In the genomic region with DNA sequence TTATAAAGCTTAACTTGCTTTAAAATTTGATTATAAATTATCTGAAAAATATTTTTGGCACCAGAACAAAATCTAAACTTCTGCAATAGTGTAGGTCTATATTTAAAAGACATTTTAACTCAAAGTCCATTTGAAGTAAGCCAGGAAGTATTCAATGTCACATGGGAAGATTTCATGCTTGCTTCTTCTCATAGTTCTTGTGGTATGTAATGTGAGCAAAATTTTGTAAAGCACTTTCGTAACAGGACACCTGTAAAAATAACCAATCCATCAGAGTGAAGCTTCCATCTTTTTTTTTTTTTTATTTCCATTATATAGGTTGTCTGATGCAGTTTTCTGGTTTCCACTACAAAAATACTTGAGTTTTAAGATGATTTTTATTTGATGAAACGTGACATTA, we compare ENCODE assay signal across 34 cellular contexts.
"Had no signal": no experiment of that assay in that cellular context is flagged by ENCODE, and none has a peak within 500 bp of the region (broad histone marks: within the 10 kb centered on the region; RNA-seq: fewer than 3 reads in every experiment).

No MANE protein-coding gene starts in this region.

- H3K27ac ChIP-seq: SJSA1 had no signal

- H3K4me2 ChIP-seq: SK-N-SH had no signal

- H3K27ac Mint-ChIP-seq: activated CD4-positive, alpha-beta memory T cell treated with anti-CD3 and anti-CD28 coated beads for 36 hours; activated naive CD4-positive, alpha-beta T cell treated with anti-CD3 and anti-CD28 coated beads for 36 hours; activated naive CD4-positive, alpha-beta T cell treated with anti-CD3 and anti-CD28 coated beads, Interleukin-2, amount 50 U/mL, for 72 hours; activated T-helper 1 cell treated with anti-CD3 and anti-CD28 coated beads, Interleukin-12 subunit alpha, Interleukin-12 subunit beta, Interleukin-2, Interleukin-4 antibody, amounts not matched to agents 30 ng/mL and 10 ng/mL and 1 ng/mL, durations not matched to agents 14 hours and 24 hours and 36 hours; T-helper 1 cell treated with Interleukin-12 subunit alpha and Interleukin-12 subunit beta and Interleukin-4 antibody, amounts not matched to agents 30 μg/mL and 1 μg/mL, for 36 hours; T-helper 2 cell treated with Interferon-gamma antibody and Interleukin-4, amounts not matched to agents 5 μg/mL and 100 μg/mL, for 36 hours; WTC11 had no signal

- H3K27me3 ChIP-seq: MG63, SJSA1 had no signal

- H3K4me3 ChIP-seq: MG63, SJSA1 had no signal

- H3K4me1 ChIP-seq: SJSA1 had no signal

- H3K36me3 ChIP-seq: MG63, SJSA1 had no signal

- H3K9me3 ChIP-seq: MG63, SJSA1, SK-N-SH had no signal

- H3K9ac ChIP-seq: SK-N-SH had no signal

- H3K4me3 Mint-ChIP-seq: activated CD4-positive, alpha-beta memory T cell treated with anti-CD3 and anti-CD28 coated beads for 36 hours; activated naive CD4-positive, alpha-beta T cell treated with anti-CD3 and anti-CD28 coated beads for 36 hours; activated T-cell treated with anti-CD3 and anti-CD28 coated beads, Interleukin-2, amount 50 U/mL, for 4 hours; activated T-helper 1 cell treated with anti-CD3 and anti-CD28 coated beads, Interleukin-12 subunit alpha, Interleukin-12 subunit beta, Interleukin-2, Interleukin-4 antibody, amounts not matched to agents 30 ng/mL and 10 ng/mL and 1 ng/mL, durations not matched to agents 14 hours and 24 hours and 36 hours; T-helper 1 cell treated with Interleukin-12 subunit alpha and Interleukin-12 subunit beta and Interleukin-4 antibody, amounts not matched to agents 30 μg/mL and 1 μg/mL, for 36 hours; T-helper 2 cell treated with Interferon-gamma antibody and Interleukin-4, amounts not matched to agents 5 μg/mL and 100 μg/mL, for 36 hours; WTC11 had no signal

- H3K27me3 Mint-ChIP-seq: activated CD4-positive, alpha-beta memory T cell treated with anti-CD3 and anti-CD28 coated beads for 36 hours; brain had no signal

- DNase-seq: activated CD4-positive, alpha-beta memory T cell treated with anti-CD3 and anti-CD28 coated beads for 36 hours; activated CD4-positive, alpha-beta T cell treated with anti-CD3 and anti-CD28 coated beads for 4 hours; activated CD4-positive, alpha-beta T cell treated with anti-CD3 and anti-CD28 coated beads, Interleukin-2, amount 50 U/mL, for 1 hour; activated CD8-positive, alpha-beta memory T cell treated with anti-CD3 and anti-CD28 coated beads, Interleukin-2, amount 50 U/mL, for 4 hours; activated gamma-delta T cell treated with Interleukin-2 at 50 U/mL for 16 hours; activated naive CD4-positive, alpha-beta T cell treated with anti-CD3 and anti-CD28 coated beads for 36 hours; activated T-cell treated with anti-CD3 and anti-CD28 coated beads for 4 hours; activated T-cell treated with anti-CD3 and anti-CD28 coated beads, Interleukin-2, amount 50 U/mL, for 4 hours; anterior cingulate cortex; central memory CD4-positive, alpha-beta T cell; Karpas-422; KBM-7; MG63; NCI-H1048; NCI-H1105 treated with DMSO at 0.1 percent for 48 hours; NCI-H146; NCI-H187; NCI-H2029 treated with DMSO at 0.1 percent for 48 hours; NCI-H2107; NCI-H226; NCI-H446 treated with DMSO at 0.1 percent for 48 hours; NCI-H524; NCI-H69; SHP77; SK-N-SH had no signal

- H3K36me3 Mint-ChIP-seq: activated CD4-positive, alpha-beta memory T cell treated with anti-CD3 and anti-CD28 coated beads for 36 hours; activated naive CD4-positive, alpha-beta T cell treated with anti-CD3 and anti-CD28 coated beads, Interleukin-2, amount 50 U/mL, for 72 hours; brain; WTC11 had no signal

- H3K9me3 Mint-ChIP-seq: activated CD4-positive, alpha-beta memory T cell treated with anti-CD3 and anti-CD28 coated beads for 36 hours; activated naive CD4-positive, alpha-beta T cell treated with anti-CD3 and anti-CD28 coated beads for 36 hours; activated naive CD4-positive, alpha-beta T cell treated with anti-CD3 and anti-CD28 coated beads, Interleukin-2, amount 50 U/mL, for 72 hours; activated T-cell treated with anti-CD3 and anti-CD28 coated beads, Interleukin-2, amount 50 U/mL, for 4 hours; activated T-helper 1 cell treated with anti-CD3 and anti-CD28 coated beads, Interleukin-12 subunit alpha, Interleukin-12 subunit beta, Interleukin-2, Interleukin-4 antibody, amounts not matched to agents 30 ng/mL and 10 ng/mL and 1 ng/mL, durations not matched to agents 14 hours and 24 hours and 36 hours; brain; T-helper 1 cell treated with Interleukin-12 subunit alpha and Interleukin-12 subunit beta and Interleukin-4 antibody, amounts not matched to agents 30 μg/mL and 1 μg/mL, for 36 hours; T-helper 2 cell treated with Interferon-gamma antibody and Interleukin-4, amounts not matched to agents 5 μg/mL and 100 μg/mL, for 36 hours; WTC11 had no signal

- ATAC-seq: activated CD4-positive, CD25-positive, alpha-beta regulatory T cell treated with anti-CD3 and anti-CD28 coated beads, Interleukin-2, amount 50 U/mL, for 24 hours; activated naive CD4-positive, alpha-beta T cell treated with anti-CD3 and anti-CD28 coated beads, Interleukin-2, amount 50 U/mL, for 72 hours; activated T-cell treated with anti-CD3 and anti-CD28 coated beads, Interleukin-2, amount 50 U/mL, for 4 hours; Panc1; WTC11 had no signal
